In the genomic region with DNA sequence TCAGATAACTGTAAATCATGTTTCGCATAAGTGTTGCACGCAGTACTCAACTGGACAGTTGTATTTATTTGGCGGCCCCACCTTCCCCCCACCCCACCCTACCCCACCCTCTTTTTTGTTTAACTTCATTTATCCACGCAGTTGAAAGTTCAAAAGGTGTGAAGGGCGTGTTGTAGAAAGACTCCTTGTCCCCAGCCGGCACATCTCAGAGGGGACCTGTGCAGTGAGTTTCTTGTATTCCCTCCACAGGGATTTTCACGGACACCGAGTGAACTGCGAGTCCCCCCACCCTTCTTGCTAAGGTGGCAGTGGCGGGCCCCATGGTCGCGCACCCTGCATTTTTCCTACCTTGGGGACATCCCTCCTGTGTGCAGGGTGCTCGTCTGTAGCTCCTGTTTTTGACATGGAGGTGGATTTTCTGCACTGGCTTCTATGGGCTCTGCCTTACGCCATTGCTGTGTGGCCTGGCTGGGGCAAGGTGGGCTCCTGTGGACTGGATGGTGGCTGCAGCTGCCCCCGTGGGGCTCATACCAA, we compare ENCODE assay signal across 19 cellular contexts. TPM values are rescaled to one million over a fixed set of nuclear protein-coding genes. Genes with fewer than 3 reads are reported as not detected.
A peak's percentile ranks its signal among the peaks of the same experiment; 100 is the strongest.
DNase-seq lines count a peak whose midpoint lies in the region; ATAC-seq and TF ChIP-seq lines count a peak whose summit lies in the region.
"Had no signal": no experiment of that assay in that cellular context is flagged by ENCODE, and none has a peak within 500 bp of the region (broad histone marks: within the 10 kb centered on the region; RNA-seq: fewer than 3 reads in every experiment).

No MANE protein-coding gene starts in this region.

- H2BK5ac ChIP-seq in trophoblast cell (ENCODE audit: low read depth, low read length, poor library complexity), result no peak overlapping the region

- no peak overlapping the region for H3K4me3 Mint-ChIP-seq in CD4-positive, CD25-positive, alpha-beta regulatory T cell
- H3K4me3 Mint-ChIP-seq in activated CD4-positive, alpha-beta T cell treated with anti-CD3 and anti-CD28 coated beads, Interleukin-2, amount 10 ng/mL, durations not matched to agents 24 days and 14 days, result no peak overlapping the region
- H3K4me3 Mint-ChIP-seq: activated naive CD4-positive, alpha-beta T cell treated with anti-CD3 and anti-CD28 coated beads, Interleukin-2, amount 50 U/mL, for 24 hours; CD8-positive, alpha-beta memory T cell had no signal

- no peak for ATAC-seq in CD4-positive, CD25-positive, alpha-beta regulatory T cell (ENCODE audit: low read depth in 2 of 2)
- ATAC-seq: PC-3 had no signal

- H3K9me2 ChIP-seq in OCI-LY7 (ENCODE audit: insufficient read depth, low read length), result no peaks in the 10 kb centered on the region

- H3K27ac Mint-ChIP-seq in CD4-positive, CD25-positive, alpha-beta regulatory T cell, result peak overlapping the region in 2 of 3 donors; percentile 14 to 62
- no peak overlapping the region for H3K27ac Mint-ChIP-seq in activated CD4-positive, alpha-beta T cell treated with anti-CD3 and anti-CD28 coated beads, Interleukin-2, amount 10 ng/mL, durations not matched to agents 24 days and 14 days
- H3K27ac Mint-ChIP-seq: activated naive CD4-positive, alpha-beta T cell treated with anti-CD3 and anti-CD28 coated beads, Interleukin-2, amount 50 U/mL, for 24 hours had no signal

- no peaks in the 10 kb centered on the region for H3K4me1 Mint-ChIP-seq in CD4-positive, CD25-positive, alpha-beta regulatory T cell
- H3K4me1 Mint-ChIP-seq in activated CD4-positive, alpha-beta T cell treated with anti-CD3 and anti-CD28 coated beads, Interleukin-2, amount 10 ng/mL, durations not matched to agents 24 days and 14 days, result peaks cover 2% of the 10 kb centered on the region
- H3K4me1 Mint-ChIP-seq: activated naive CD4-positive, alpha-beta T cell treated with anti-CD3 and anti-CD28 coated beads, Interleukin-2, amount 50 U/mL, for 24 hours had no signal

- H3K4me3 ChIP-seq in CD4-positive, CD25-positive, alpha-beta regulatory T cell (ENCODE audit: low read depth, low read length), result no peak overlapping the region
- H3K4me3 ChIP-seq in H7 (ENCODE audit: insufficient read depth, low read depth, low read length), result no peak overlapping the region
- H3K4me3 ChIP-seq in trophoblast cell (ENCODE audit: low read depth, low read length), result no peak overlapping the region
- no peak overlapping the region for H3K4me3 ChIP-seq in OCI-LY7 (ENCODE audit: low read depth, low read length, poor library complexity, severe bottlenecking)
- H3K4me3 ChIP-seq: skin epidermis had no signal

- no CpG with 5 or more reads among the region's 15 CpGs for WGBS in trophoblast cell (ENCODE audit: extremely low coverage, insufficient coverage, insufficient read length)

- H3K4ac ChIP-seq in trophoblast cell (ENCODE audit: low read depth, low read length), result no peak overlapping the region

- POLR2A ChIA-PET in OCI-LY7 (lab: Charles Lee), result no interaction called here

- no peak overlapping the region for H3K23ac ChIP-seq in trophoblast cell (ENCODE audit: low read length)

- no peaks in the 10 kb centered on the region for H3K36me3 Mint-ChIP-seq in CD4-positive, CD25-positive, alpha-beta regulatory T cell
- peaks cover 33% of the 10 kb centered on the region for H3K36me3 Mint-ChIP-seq in activated CD4-positive, alpha-beta T cell treated with anti-CD3 and anti-CD28 coated beads, Interleukin-2, amount 10 ng/mL, durations not matched to agents 24 days and 14 days (ENCODE audit: low read depth)
- H3K36me3 Mint-ChIP-seq: activated naive CD4-positive, alpha-beta T cell treated with anti-CD3 and anti-CD28 coated beads, Interleukin-2, amount 50 U/mL, for 24 hours had no signal

- BruUV-seq in OCI-LY7 (replicated peaks; lab: Mats Ljungman, UMichigan), result no TSS peak

- H3K27me3 Mint-ChIP-seq in CD4-positive, CD25-positive, alpha-beta regulatory T cell, result no peaks in the 10 kb centered on the region
- H3K27me3 Mint-ChIP-seq in activated CD4-positive, alpha-beta T cell treated with anti-CD3 and anti-CD28 coated beads, Interleukin-2, amount 10 ng/mL, durations not matched to agents 24 days and 14 days, result no peaks in the 10 kb centered on the region
- H3K27me3 Mint-ChIP-seq: activated naive CD4-positive, alpha-beta T cell treated with anti-CD3 and anti-CD28 coated beads, Interleukin-2, amount 50 U/mL, for 24 hours; CD8-positive, alpha-beta memory T cell had no signal

- H2BK120ac ChIP-seq in trophoblast cell (ENCODE audit: insufficient read depth, low read length, poor library complexity), result no peak overlapping the region

- no peak overlapping the region for H2AK5ac ChIP-seq in trophoblast cell (ENCODE audit: low read length)

- H3K36me3 ChIP-seq in CD4-positive, CD25-positive, alpha-beta regulatory T cell (ENCODE audit: control insufficient read depth, insufficient read depth, low read length), result peaks cover 80% of the 10 kb centered on the region
- H3K36me3 ChIP-seq in H7 (replicated peaks; ENCODE audit: control insufficient read depth, insufficient read depth, low read length) (no peaks in the 10 kb centered on the region), trophoblast cell (ENCODE audit: control insufficient read depth in 1 of 2, insufficient read depth in 2 of 2, low read length in 2 of 2) (no peaks in the 10 kb centered on the region), OCI-LY7 (ENCODE audit: insufficient read depth, low read length) (peaks cover 19% of the 10 kb centered on the region; the same call in 1 of the 2 replicates)

- no peaks in the 10 kb centered on the region for H3K9me3 ChIP-seq in CD4-positive, CD25-positive, alpha-beta regulatory T cell (ENCODE audit: control insufficient read depth in 2 of 2, low read length in 2 of 2)
- H3K9me3 ChIP-seq in trophoblast cell (ENCODE audit: insufficient read depth, low read depth, low read length) (peaks cover 3% of the 10 kb centered on the region), OCI-LY7 (ENCODE audit: low read length) (no peaks in the 10 kb centered on the region)

- H3K27me3 ChIP-seq in CD4-positive, CD25-positive, alpha-beta regulatory T cell (ENCODE audit: control insufficient read depth, insufficient read depth, low read length), result no peaks in the 10 kb centered on the region
- H3K27me3 ChIP-seq in H7 (ENCODE audit: control insufficient read depth, insufficient read depth, low read length) (no peaks in the 10 kb centered on the region), trophoblast cell (ENCODE audit: insufficient read depth, low read length) (no peaks in the 10 kb centered on the region)
- H3K27me3 ChIP-seq: foreskin keratinocyte had no signal

- no peak for DNase-seq in CD4-positive, CD25-positive, alpha-beta regulatory T cell
- DNase-seq in H7, result peak; percentile 46
- peak; percentile 42 for DNase-seq in islet precursor cell
- no peak for DNase-seq in trophoblast cell
- no peak for DNase-seq in NCI-H146 (lab: John Stamatoyannopoulos, UW)
- DNase-seq in OCI-LY7 (ENCODE audit: low spot score), result no peak
- no peak for DNase-seq in activated CD4-positive, alpha-beta T cell treated with anti-CD3 and anti-CD28 coated beads, Interleukin-2, amount 10 ng/mL, durations not matched to agents 24 days and 14 days
- DNase-seq: EL; foreskin keratinocyte; Karpas-422; mammary epithelial cell; NCI-H1436 treated with DMSO at 0.1 percent for 48 hours; occipital lobe; PC-3; stimulated activated naive CD4-positive, alpha-beta T cell treated with Interleukin-2 at 50 U/mL for 16 hours had no signal

- H4K12ac ChIP-seq in trophoblast cell (ENCODE audit: low read depth, low read length), result no peak overlapping the region

- H4K91ac ChIP-seq in trophoblast cell (ENCODE audit: low read depth, low read length), result peak overlapping the region; percentile 86

- intact Hi-C loops in OCI-LY7 (cut with micrococcal nuclease; ENCODE audit: unreplicated experiment), result no loop called here
- intact Hi-C loops in activated CD4-positive, alpha-beta T cell treated with anti-CD3 and anti-CD28 coated beads, Interleukin-2, amount 10 ng/mL, durations not matched to agents 24 days and 14 days (cut with micrococcal nuclease), result no loop called here

- peaks cover 13% of the 10 kb centered on the region for H3K79me1 ChIP-seq in trophoblast cell (ENCODE audit: low read length)

- no peak overlapping the region for H3K14ac ChIP-seq in trophoblast cell (ENCODE audit: low read length)

- no peak for TF ChIP-seq CTCF in OCI-LY7 (conservative IDR thresholded peaks at IDR 0.05; ENCODE audit: low read length)

- H3K79me2 ChIP-seq in trophoblast cell (ENCODE audit: control insufficient read depth, insufficient read depth, low read length, poor library complexity) (peaks cover 4% of the 10 kb centered on the region), OCI-LY7 (ENCODE audit: insufficient read depth, low read depth, low read length) (no peaks in the 10 kb centered on the region)

- no peak overlapping the region for H4K8ac ChIP-seq in trophoblast cell (ENCODE audit: low read depth, low read length)

- no peaks in the 10 kb centered on the region for H4K20me1 ChIP-seq in OCI-LY7 (ENCODE audit: insufficient read depth, low read length)

- H3K9ac ChIP-seq in trophoblast cell (ENCODE audit: low read length), result no peak overlapping the region

- H3K27ac ChIP-seq in CD4-positive, CD25-positive, alpha-beta regulatory T cell (ENCODE audit: insufficient read depth, low read length, poor library complexity, severe bottlenecking), result no peak overlapping the region
- H3K27ac ChIP-seq in trophoblast cell (ENCODE audit: low read depth, low read length), result no peak overlapping the region
- H3K27ac ChIP-seq in OCI-LY7 (ENCODE audit: low read depth, low read length, poor library complexity, severe bottlenecking), result no peak overlapping the region
- H3K27ac ChIP-seq: foreskin keratinocyte, VCaP had no signal

- no peak overlapping the region for H2AFZ ChIP-seq in trophoblast cell (ENCODE audit: insufficient read depth, low read length, poor library complexity)
- no peak overlapping the region for H2AFZ ChIP-seq in OCI-LY7 (ENCODE audit: low read length)

- CTCF ChIA-PET in OCI-LY7 (lab: Charles Lee; ENCODE audit: unreplicated experiment), result no interaction called here

- no peak overlapping the region for H3K4me2 ChIP-seq in trophoblast cell (ENCODE audit: low read length)
- H3K4me2 ChIP-seq in OCI-LY7 (ENCODE audit: low read length), result no peak overlapping the region

- no peak overlapping the region for H3K18ac ChIP-seq in trophoblast cell (ENCODE audit: low read length)

- H3K9me3 Mint-ChIP-seq in CD4-positive, CD25-positive, alpha-beta regulatory T cell, result no peaks in the 10 kb centered on the region
- H3K9me3 Mint-ChIP-seq in activated CD4-positive, alpha-beta T cell treated with anti-CD3 and anti-CD28 coated beads, Interleukin-2, amount 10 ng/mL, durations not matched to agents 24 days and 14 days, result no peaks in the 10 kb centered on the region
- H3K9me3 Mint-ChIP-seq: activated naive CD4-positive, alpha-beta T cell treated with anti-CD3 and anti-CD28 coated beads, Interleukin-2, amount 50 U/mL, for 24 hours; CD8-positive, alpha-beta memory T cell had no signal

- no peak overlapping the region for H2BK12ac ChIP-seq in trophoblast cell (ENCODE audit: low read length)

- no peaks in the 10 kb centered on the region for H3K4me1 ChIP-seq in CD4-positive, CD25-positive, alpha-beta regulatory T cell (ENCODE audit: control insufficient read depth, insufficient read depth, low read length, poor library complexity, severe bottlenecking)
- peaks cover 19 to 26% of the 10 kb centered on the region in 2 experiments for H3K4me1 ChIP-seq in trophoblast cell (ENCODE audit: control insufficient read depth in 1 of 2, insufficient read depth in 2 of 2, low read length in 2 of 2)
- no peaks in the 10 kb centered on the region for H3K4me1 ChIP-seq in OCI-LY7 (ENCODE audit: insufficient read depth, low read length, poor library complexity, severe bottlenecking)
- H3K4me1 ChIP-seq: foreskin keratinocyte had no signal

RNA-seq across cellular contexts. Expression of gene ADCY7, which starts 36.2 kb away (rescaled TPM):
- 233 TPM for total RNA-seq in CD4-positive, CD25-positive, alpha-beta regulatory T cell
- polyA plus RNA-seq in CD4-positive, CD25-positive, alpha-beta regulatory T cell, result 10 to 100 TPM; 33.1 to 52.3 (median 46.6) TPM
- 2.2 and 2.5 TPM in 2 replicates for total RNA-seq in H7 (2014; rRNA removed; shearing (Covaris generic))
- 5.7 and 6.0 TPM in 2 replicates for polyA plus RNA-seq in trophoblast cell (2013)
- 36.9 and 49.9 TPM in 2 replicates for total RNA-seq in OCI-LY7 (2014; rRNA removed; shearing (Covaris generic))
- 62.0 and 77.7 TPM in 2 replicates for total RNA-seq in OCI-LY7 (2022)
- total RNA-seq in activated CD4-positive, alpha-beta T cell treated with anti-CD3 and anti-CD28 coated beads, Interleukin-2, amount 10 ng/mL, durations not matched to agents 24 days and 14 days, result 85.6 and 86.2 TPM in 2 replicates

Comparison
In these comparisons a context has a peak if more than half of its experiments do, and no peak if none do; other contexts are left out.
1. DNase-seq: peak in H7 (single experiment) and islet precursor cell (single experiment); none in CD4-positive, CD25-positive, alpha-beta regulatory T cell (0 of 3), trophoblast cell (0 of 2), NCI-H146 (single experiment), OCI-LY7 (single experiment) and activated CD4-positive, alpha-beta T cell treated with anti-CD3 and anti-CD28 coated beads, Interleukin-2, amount 10 ng/mL, durations not matched to agents 24 days and 14 days (single experiment).
2. RNA of gene ADCY7, which starts 36.2 kb away (total RNA-seq): 233 TPM in CD4-positive, CD25-positive, alpha-beta regulatory T cell (single experiment), 85.6 to 86.2 TPM in activated CD4-positive, alpha-beta T cell treated with anti-CD3 and anti-CD28 coated beads, Interleukin-2, amount 10 ng/mL, durations not matched to agents 24 days and 14 days and 36.9 to 77.7 TPM in OCI-LY7; 2.2 to 2.5 TPM in H7; every median in the first group is over 10 times any median in the second.